In genomic region chr6:112086744-112087135, GRCh38 we compare ENCODE assay signal across 2 cellular contexts.
TF ChIP-seq lines count a peak whose summit lies in the region.

No MANE protein-coding gene starts in this region.

TF ChIP-seq in GM23338, 12 proteins besides CTCF, POLR2A, EP300 and RAD21 (continued from another document):
- TF ChIP-seq, protein P1, sequence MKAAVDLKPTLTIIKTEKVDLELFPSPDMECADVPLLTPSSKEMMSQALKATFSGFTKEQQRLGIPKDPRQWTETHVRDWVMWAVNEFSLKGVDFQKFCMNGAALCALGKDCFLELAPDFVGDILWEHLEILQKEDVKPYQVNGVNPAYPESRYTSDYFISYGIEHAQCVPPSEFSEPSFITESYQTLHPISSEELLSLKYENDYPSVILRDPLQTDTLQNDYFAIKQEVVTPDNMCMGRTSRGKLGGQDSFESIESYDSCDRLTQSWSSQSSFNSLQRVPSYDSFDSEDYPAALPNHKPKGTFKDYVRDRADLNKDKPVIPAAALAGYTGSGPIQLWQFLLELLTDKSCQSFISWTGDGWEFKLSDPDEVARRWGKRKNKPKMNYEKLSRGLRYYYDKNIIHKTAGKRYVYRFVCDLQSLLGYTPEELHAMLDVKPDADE (IDR thresholded peaks at IDR 0.05): no peak
- TF ChIP-seq EZH2 (IDR thresholded peaks at IDR 0.05; ENCODE audit: low read depth, unreplicated experiment): no peak
- TF ChIP-seq ZNF331 (CRISPR knock-in tag; IDR thresholded peaks at IDR 0.05; ENCODE audit: low read depth): no peak
- TF ChIP-seq CREB1 (CRISPR knock-in tag; IDR thresholded peaks at IDR 0.05; ENCODE audit: low read depth): no peak
- TF ChIP-seq NANOG (IDR thresholded peaks at IDR 0.05; ENCODE audit: borderline replicate concordance): no peak
- no peak for TF ChIP-seq ZNF114 (CRISPR knock-in tag; IDR thresholded peaks at IDR 0.05)
- no peak for TF ChIP-seq EZH2phosphoT487 (IDR thresholded peaks at IDR 0.05; ENCODE audit: unreplicated experiment)
- no peak for TF ChIP-seq JUNB (IDR thresholded peaks at IDR 0.05; ENCODE audit: unreplicated experiment)
- TF ChIP-seq, protein P2, sequence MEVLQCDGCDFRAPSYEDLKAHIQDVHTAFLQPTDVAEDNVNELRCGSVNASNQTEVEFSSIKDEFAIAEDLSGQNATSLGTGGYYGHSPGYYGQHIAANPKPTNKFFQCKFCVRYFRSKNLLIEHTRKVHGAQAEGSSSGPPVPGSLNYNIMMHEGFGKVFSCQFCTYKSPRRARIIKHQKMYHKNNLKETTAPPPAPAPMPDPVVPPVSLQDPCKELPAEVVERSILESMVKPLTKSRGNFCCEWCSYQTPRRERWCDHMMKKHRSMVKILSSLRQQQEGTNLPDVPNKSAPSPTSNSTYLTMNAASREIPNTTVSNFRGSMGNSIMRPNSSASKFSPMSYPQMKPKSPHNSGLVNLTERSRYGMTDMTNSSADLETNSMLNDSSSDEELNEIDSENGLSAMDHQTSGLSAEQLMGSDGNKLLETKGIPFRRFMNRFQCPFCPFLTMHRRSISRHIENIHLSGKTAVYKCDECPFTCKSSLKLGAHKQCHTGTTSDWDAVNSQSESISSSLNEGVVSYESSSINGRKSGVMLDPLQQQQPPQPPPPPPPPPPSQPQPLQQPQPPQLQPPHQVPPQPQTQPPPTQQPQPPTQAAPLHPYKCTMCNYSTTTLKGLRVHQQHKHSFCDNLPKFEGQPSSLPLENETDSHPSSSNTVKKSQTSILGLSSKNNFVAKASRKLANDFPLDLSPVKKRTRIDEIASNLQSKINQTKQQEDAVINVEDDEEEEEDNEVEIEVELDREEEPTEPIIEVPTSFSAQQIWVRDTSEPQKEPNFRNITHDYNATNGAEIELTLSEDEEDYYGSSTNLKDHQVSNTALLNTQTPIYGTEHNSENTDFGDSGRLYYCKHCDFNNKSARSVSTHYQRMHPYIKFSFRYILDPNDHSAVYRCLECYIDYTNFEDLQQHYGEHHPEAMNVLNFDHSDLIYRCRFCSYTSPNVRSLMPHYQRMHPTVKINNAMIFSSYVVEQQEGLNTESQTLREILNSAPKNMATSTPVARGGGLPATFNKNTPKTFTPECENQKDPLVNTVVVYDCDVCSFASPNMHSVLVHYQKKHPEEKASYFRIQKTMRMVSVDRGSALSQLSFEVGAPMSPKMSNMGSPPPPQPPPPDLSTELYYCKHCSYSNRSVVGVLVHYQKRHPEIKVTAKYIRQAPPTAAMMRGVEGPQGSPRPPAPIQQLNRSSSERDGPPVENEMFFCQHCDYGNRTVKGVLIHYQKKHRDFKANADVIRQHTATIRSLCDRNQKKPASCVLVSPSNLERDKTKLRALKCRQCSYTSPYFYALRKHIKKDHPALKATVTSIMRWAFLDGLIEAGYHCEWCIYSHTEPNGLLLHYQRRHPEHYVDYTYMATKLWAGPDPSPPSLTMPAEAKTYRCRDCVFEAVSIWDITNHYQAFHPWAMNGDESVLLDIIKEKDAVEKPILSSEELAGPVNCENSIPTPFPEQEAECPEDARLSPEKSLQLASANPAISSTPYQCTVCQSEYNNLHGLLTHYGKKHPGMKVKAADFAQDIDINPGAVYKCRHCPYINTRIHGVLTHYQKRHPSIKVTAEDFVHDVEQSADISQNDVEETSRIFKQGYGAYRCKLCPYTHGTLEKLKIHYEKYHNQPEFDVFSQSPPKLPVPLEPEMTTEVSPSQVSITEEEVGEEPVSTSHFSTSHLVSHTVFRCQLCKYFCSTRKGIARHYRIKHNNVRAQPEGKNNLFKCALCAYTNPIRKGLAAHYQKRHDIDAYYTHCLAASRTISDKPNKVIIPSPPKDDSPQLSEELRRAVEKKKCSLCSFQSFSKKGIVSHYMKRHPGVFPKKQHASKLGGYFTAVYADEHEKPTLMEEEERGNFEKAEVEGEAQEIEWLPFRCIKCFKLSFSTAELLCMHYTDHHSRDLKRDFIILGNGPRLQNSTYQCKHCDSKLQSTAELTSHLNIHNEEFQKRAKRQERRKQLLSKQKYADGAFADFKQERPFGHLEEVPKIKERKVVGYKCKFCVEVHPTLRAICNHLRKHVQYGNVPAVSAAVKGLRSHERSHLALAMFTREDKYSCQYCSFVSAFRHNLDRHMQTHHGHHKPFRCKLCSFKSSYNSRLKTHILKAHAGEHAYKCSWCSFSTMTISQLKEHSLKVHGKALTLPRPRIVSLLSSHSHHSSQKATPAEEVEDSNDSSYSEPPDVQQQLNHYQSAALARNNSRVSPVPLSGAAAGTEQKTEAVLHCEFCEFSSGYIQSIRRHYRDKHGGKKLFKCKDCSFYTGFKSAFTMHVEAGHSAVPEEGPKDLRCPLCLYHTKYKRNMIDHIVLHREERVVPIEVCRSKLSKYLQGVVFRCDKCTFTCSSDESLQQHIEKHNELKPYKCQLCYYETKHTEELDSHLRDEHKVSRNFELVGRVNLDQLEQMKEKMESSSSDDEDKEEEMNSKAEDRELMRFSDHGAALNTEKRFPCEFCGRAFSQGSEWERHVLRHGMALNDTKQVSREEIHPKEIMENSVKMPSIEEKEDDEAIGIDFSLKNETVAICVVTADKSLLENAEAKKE (CRISPR knock-in tag; IDR thresholded peaks at IDR 0.05): no peak
- no peak for TF ChIP-seq STAT1 (IDR thresholded peaks at IDR 0.05; ENCODE audit: unreplicated experiment)

TF ChIP-seq in SK-N-SH treated with all-trans-retinoic acid at 6 μM for 48 hours, 23 proteins besides CTCF, POLR2A, EP300 and RAD21 (continued from another document):
- TF ChIP-seq ARNTL (CRISPR knock-in tag; IDR thresholded peaks at IDR 0.05; ENCODE audit: borderline replicate concordance, low read depth): no peak
- TF ChIP-seq GLIS3 (CRISPR knock-in tag; IDR thresholded peaks at IDR 0.05): no peak
- no peak for TF ChIP-seq CSDC2 (CRISPR knock-in tag; IDR thresholded peaks at IDR 0.05)
- TF ChIP-seq, protein P3, sequence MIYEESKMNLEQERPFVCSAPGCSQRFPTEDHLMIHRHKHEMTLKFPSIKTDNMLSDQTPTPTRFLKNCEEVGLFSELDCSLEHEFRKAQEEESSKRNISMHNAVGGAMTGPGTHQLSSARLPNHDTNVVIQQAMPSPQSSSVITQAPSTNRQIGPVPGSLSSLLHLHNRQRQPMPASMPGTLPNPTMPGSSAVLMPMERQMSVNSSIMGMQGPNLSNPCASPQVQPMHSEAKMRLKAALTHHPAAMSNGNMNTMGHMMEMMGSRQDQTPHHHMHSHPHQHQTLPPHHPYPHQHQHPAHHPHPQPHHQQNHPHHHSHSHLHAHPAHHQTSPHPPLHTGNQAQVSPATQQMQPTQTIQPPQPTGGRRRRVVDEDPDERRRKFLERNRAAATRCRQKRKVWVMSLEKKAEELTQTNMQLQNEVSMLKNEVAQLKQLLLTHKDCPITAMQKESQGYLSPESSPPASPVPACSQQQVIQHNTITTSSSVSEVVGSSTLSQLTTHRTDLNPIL (CRISPR knock-in tag; IDR thresholded peaks at IDR 0.05; ENCODE audit: low read depth): no peak
- TF ChIP-seq OSR1 (CRISPR knock-in tag; IDR thresholded peaks at IDR 0.05): no peak
